ENCODE assay signal across 9 cellular contexts in the genomic region with DNA sequence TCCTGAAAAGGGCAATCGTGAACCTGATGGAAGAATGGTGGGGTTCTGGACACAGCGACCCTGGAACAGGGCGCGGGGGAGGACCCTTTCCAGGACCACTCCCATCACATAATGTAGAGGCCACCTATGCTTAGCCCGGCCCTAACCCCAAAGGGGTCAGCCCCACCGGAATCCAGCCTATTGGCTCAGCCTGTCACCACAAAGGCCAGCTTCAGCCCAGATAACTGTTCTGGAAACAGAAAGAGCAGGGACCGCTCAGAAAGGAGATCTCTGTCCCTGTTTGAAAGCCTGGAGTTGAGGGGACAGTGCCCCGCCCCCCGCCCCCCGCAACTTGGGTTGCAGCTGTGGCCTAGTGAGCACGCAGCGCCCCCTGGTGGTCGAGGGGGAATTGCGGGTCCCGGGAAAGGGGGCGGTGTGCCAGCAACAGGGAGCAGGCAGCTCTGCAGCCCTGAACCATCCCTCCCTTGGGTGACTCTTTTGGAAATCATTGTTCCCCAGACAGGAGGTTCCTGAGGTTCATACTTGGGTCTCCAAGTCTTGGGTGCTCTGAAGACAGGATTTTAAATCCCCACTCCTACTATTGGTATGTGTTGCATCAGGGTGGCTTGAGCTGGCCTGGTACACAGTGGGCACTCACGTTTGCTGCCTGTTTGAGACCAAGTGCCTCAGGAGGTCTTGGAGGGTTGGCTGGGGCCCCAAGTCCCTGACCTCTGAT. TPM values are rescaled to one million over a fixed set of nuclear protein-coding genes. Genes with fewer than 3 reads are reported as not detected.
DNase-seq lines count a peak whose midpoint lies in the region; ATAC-seq and TF ChIP-seq lines count a peak whose summit lies in the region.
"Had no signal": no experiment of that assay in that cellular context is flagged by ENCODE, and none has a peak within 500 bp of the region (broad histone marks: within the 10 kb centered on the region; RNA-seq: fewer than 3 reads in every experiment).

No MANE protein-coding gene starts in this region.

- POLR2A ChIA-PET in BJ (lab: Charles Lee), result interaction anchor here (1.0 kb wide), 1 partner anchor 34 kb away, joined by 4 read pairs; no protein-coding TSS in a partner anchor

- H3K4me3 Mint-ChIP-seq in type B pancreatic cell, result no peak overlapping the region
- H3K4me3 Mint-ChIP-seq: IgD-negative memory B cell had no signal

- peaks cover 5% of the 10 kb centered on the region; the same call in 1 of the 2 replicates for H3F3A ChIP-seq in GM23248 (ENCODE audit: insufficient read depth)

- no peak overlapping the region for H3K4me3 ChIP-seq in BJ (ENCODE audit: low read depth, low read length)
- no peak overlapping the region for H3K4me3 ChIP-seq in GM23248

- DNase-seq in BJ (ENCODE audit: low read depth), result no peak
- DNase-seq in GM23248, result peak; percentile 63
- DNase-seq in RPMI7951 (ENCODE audit: low read depth), result peak; percentile 50
- peak; percentile 52 for DNase-seq in activated gamma-delta T cell (lab: John Stamatoyannopoulos, UW)
- DNase-seq in globus pallidus (ENCODE audit: low spot score), result peak; percentile 60
- DNase-seq in pons (ENCODE audit: low spot score), result peak; percentile 31
- DNase-seq in type B pancreatic cell (ENCODE audit: extremely low spot score, unreplicated experiment), result no peak

- H3K27ac ChIP-seq in GM23248, result no peak overlapping the region

- peaks cover 6% of the 10 kb centered on the region for H3K27me3 Mint-ChIP-seq in type B pancreatic cell

- H3K9ac ChIP-seq in GM23248, result no peak overlapping the region

- H3K27me3 ChIP-seq in BJ (ENCODE audit: control insufficient read depth, insufficient read depth, low read length), result no peaks in the 10 kb centered on the region; the same call in 1 of the 2 replicates
- H3K27me3 ChIP-seq in GM23248 (replicated peaks; ENCODE audit: insufficient read depth), result no peaks in the 10 kb centered on the region

- H3K36me3 Mint-ChIP-seq in type B pancreatic cell, result no peaks in the 10 kb centered on the region
- H3K36me3 Mint-ChIP-seq: IgD-negative memory B cell had no signal

- peak; percentile 95 for TF ChIP-seq CTCF in BJ (IDR thresholded peaks at IDR 0.05; ENCODE audit: insufficient read depth, low read depth, low read length)
- TF ChIP-seq CTCF in type B pancreatic cell (conservative IDR thresholded peaks at IDR 0.05), result peak; percentile 99

- no peaks in the 10 kb centered on the region; the same call in 1 of the 2 replicates for H3K4me1 ChIP-seq in GM23248 (ENCODE audit: insufficient read depth)

- no peak overlapping the region for H3K27ac Mint-ChIP-seq in type B pancreatic cell
- H3K27ac Mint-ChIP-seq: IgD-negative memory B cell had no signal

- CTCF ChIA-PET in BJ (lab: Yijun Ruan, JAX), result interaction anchor here (0.5 to 9.5 kb wide), 49 partner anchors 9 to 1234 kb away, joined by 3 to 331 read pairs (median 5); a partner anchor contains a TSS

- no peak overlapping the region for H3K4me2 ChIP-seq in GM23248 (ENCODE audit: unreplicated experiment)

- no peaks in the 10 kb centered on the region for H3K9me3 ChIP-seq in GM23248 (ENCODE audit: low read depth)

- H3K79me2 ChIP-seq in GM23248 (ENCODE audit: insufficient read depth), result no peaks in the 10 kb centered on the region

- no peak overlapping the region for H2AFZ ChIP-seq in GM23248

- 12 to 14% methylated on average over 14 to 17 of the region's 17 CpGs for WGBS in GM23248 (ENCODE audit: low coverage in 1 of 2, low lambda C conversion rate in 2 of 2, missing lambda C conversion rate in 2 of 2), 2 experiments

- no peaks in the 10 kb centered on the region for H3K36me3 ChIP-seq in BJ (ENCODE audit: control insufficient read depth, insufficient read depth, low read length)
- H3K36me3 ChIP-seq in GM23248 (ENCODE audit: low read depth), result no peaks in the 10 kb centered on the region

- no peaks in the 10 kb centered on the region for H3K9me3 Mint-ChIP-seq in type B pancreatic cell
- H3K9me3 Mint-ChIP-seq: IgD-negative memory B cell had no signal

- no peaks in the 10 kb centered on the region for H3K9me2 ChIP-seq in GM23248 (ENCODE audit: insufficient read depth)

- H4K20me1 ChIP-seq in GM23248 (ENCODE audit: insufficient read depth), result no peaks in the 10 kb centered on the region

- no peak for ATAC-seq in HG02678 (IDR thresholded peaks at IDR 0.05; ENCODE audit: unreplicated experiment)

- in situ Hi-C loops in GM23248 (cut with MboI), result no loop called here

- H3K4me1 Mint-ChIP-seq in type B pancreatic cell (ENCODE audit: unreplicated experiment), result no peaks in the 10 kb centered on the region

RNA-seq across cellular contexts. Expression of a gene that starts 1.5 kb away (rescaled TPM):
- polyA plus RNA-seq in BJ (2011; rRNA removed) (not detected in 2 replicates), GM23248 (2016; fragmentation: Nextera tagmentation; extraction: Ambion mirVana) (not detected in 2 replicates)
- polyA minus RNA-seq in BJ (2011; rRNA and poly(A)+ RNA removed), result 0.05 TPM in 1 of 2 replicates, not detected in the other
- not detected in 2 replicates for total RNA-seq in GM23248 (2014; rRNA removed; shearing (Covaris generic))
- not detected in 2 replicates for total RNA-seq in RPMI7951 (2014; rRNA removed; shearing (Covaris generic))
- not detected in 2 replicates for total RNA-seq in type B pancreatic cell (ENCODE audit: low replicate concordance)
- polyA plus RNA-seq: IgD-negative memory B cell had no signal

RNA-seq across cellular contexts. Expression of a gene that starts 21.6 kb away (rescaled TPM):
- 0.02 TPM in 1 of 2 replicates, not detected in the other for polyA plus RNA-seq in BJ (2011; rRNA removed)
- not detected in 2 replicates for polyA minus RNA-seq in BJ (2011; rRNA and poly(A)+ RNA removed)
- not detected in 2 replicates for total RNA-seq in GM23248 (2014; rRNA removed; shearing (Covaris generic))
- polyA plus RNA-seq in GM23248 (2016; fragmentation: Nextera tagmentation; extraction: Ambion mirVana), result 0.06 and 0.11 TPM in 2 replicates
- total RNA-seq in RPMI7951 (2014; rRNA removed; shearing (Covaris generic)), result not detected in 2 replicates
- 0.10 and 5.2 TPM in 2 replicates for total RNA-seq in type B pancreatic cell (ENCODE audit: low replicate concordance)
- polyA plus RNA-seq: IgD-negative memory B cell had no signal

RNA-seq across cellular contexts. Expression of a gene that starts 29.1 kb away (rescaled TPM):
- polyA plus RNA-seq in BJ (2011; rRNA removed) (53.8 and 82.6 TPM in 2 replicates), GM23248 (2016; fragmentation: Nextera tagmentation; extraction: Ambion mirVana) (17.4 and 22.6 TPM in 2 replicates)
- polyA minus RNA-seq in BJ (2011; rRNA and poly(A)+ RNA removed), result 33.3 and 46.8 TPM in 2 replicates
- 53.1 and 57.9 TPM in 2 replicates for total RNA-seq in GM23248 (2014; rRNA removed; shearing (Covaris generic))
- total RNA-seq in RPMI7951 (2014; rRNA removed; shearing (Covaris generic)), result 3.0 and 3.6 TPM in 2 replicates
- 0.29 and 8.2 TPM in 2 replicates for total RNA-seq in type B pancreatic cell (ENCODE audit: low replicate concordance)
- polyA plus RNA-seq: IgD-negative memory B cell had no signal

RNA-seq across cellular contexts. Expression of a gene that starts 47.7 kb away (rescaled TPM):
- polyA plus RNA-seq in BJ (2011; rRNA removed) (not detected in 2 replicates), GM23248 (2016; fragmentation: Nextera tagmentation; extraction: Ambion mirVana) (not detected in 2 replicates)
- polyA minus RNA-seq in BJ (2011; rRNA and poly(A)+ RNA removed), result not detected in 2 replicates
- total RNA-seq in GM23248 (2014; rRNA removed; shearing (Covaris generic)), result not detected in 2 replicates
- not detected in 2 replicates for total RNA-seq in RPMI7951 (2014; rRNA removed; shearing (Covaris generic))
- total RNA-seq in type B pancreatic cell (ENCODE audit: low replicate concordance), result not detected in 2 replicates
- polyA plus RNA-seq: IgD-negative memory B cell had no signal

RNA-seq across cellular contexts. Expression of a gene that starts 56.7 kb away (rescaled TPM):
- 21.3 and 34.3 TPM in 2 replicates for polyA plus RNA-seq in BJ (2011; rRNA removed)
- polyA minus RNA-seq in BJ (2011; rRNA and poly(A)+ RNA removed), result 17.3 and 22.7 TPM in 2 replicates
- total RNA-seq in GM23248 (2014; rRNA removed; shearing (Covaris generic)), result 44.9 and 49.1 TPM in 2 replicates
- polyA plus RNA-seq in GM23248 (2016; fragmentation: Nextera tagmentation; extraction: Ambion mirVana), result 62.6 and 65.4 TPM in 2 replicates
- total RNA-seq in RPMI7951 (2014; rRNA removed; shearing (Covaris generic)), result 52.7 and 73.8 TPM in 2 replicates
- total RNA-seq in type B pancreatic cell (ENCODE audit: low replicate concordance), result 21.7 and 49.4 TPM in 2 replicates

Comparison
In these comparisons a context has a peak if more than half of its experiments do, and no peak if none do; other contexts are left out.
1. DNase-seq: peak in GM23248 (single experiment), RPMI7951 (single experiment), activated gamma-delta T cell (single experiment), globus pallidus (single experiment) and pons (single experiment); none in BJ (single experiment) and type B pancreatic cell (single experiment).